ENCODE assay signal across 20 cellular contexts in the genomic region with DNA sequence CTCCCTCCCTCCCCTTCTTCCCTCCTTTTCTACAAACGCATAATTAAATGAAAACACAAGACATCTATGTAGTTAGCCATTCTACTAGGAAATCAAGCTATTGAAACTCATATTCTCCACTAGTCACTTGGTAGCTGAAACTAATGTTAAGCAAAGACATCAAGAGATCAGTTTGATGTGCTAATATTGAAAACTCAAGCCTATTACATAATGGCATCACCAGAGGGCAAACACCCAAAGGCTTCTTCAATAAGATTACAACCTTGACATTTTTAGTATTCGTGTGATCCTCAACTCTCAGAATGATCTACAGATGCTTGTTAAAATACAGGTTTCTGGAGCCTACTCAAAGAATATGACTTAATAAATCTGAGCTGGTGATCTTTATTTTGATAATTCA. TPM values are rescaled to one million over a fixed set of nuclear protein-coding genes. Genes with fewer than 3 reads are reported as not detected.
DNase-seq lines count a peak whose midpoint lies in the region; ATAC-seq, FAIRE-seq and TF ChIP-seq lines count a peak whose summit lies in the region.
"Had no signal": no experiment of that assay in that cellular context is flagged by ENCODE, and none has a peak within 500 bp of the region (broad histone marks: within the 10 kb centered on the region; RNA-seq: fewer than 3 reads in every experiment).

No MANE protein-coding gene starts in this region.

- no peaks in the 10 kb centered on the region for H3K9me2 ChIP-seq in Karpas-422 (replicated peaks; ENCODE audit: insufficient read depth, low read length)

- no peak for TF ChIP-seq CTCF in GM12878 (IDR thresholded peaks at IDR 0.05 in 2 of 3, conservative IDR thresholded peaks at IDR 0.05 in 1 of 3; ENCODE audit: control insufficient read depth in 2 of 3, extremely low read depth in 1 of 3, insufficient read depth in 1 of 3, low read depth in 3 of 3, low read length in 3 of 3)
- no peak for TF ChIP-seq CTCF in coronary artery (IDR thresholded peaks at IDR 0.05)

- POLR2A ChIA-PET in GM12878 (lab: Charles Lee), result interaction anchor here (0.7 to 3.3 kb wide), 14 partner anchors 9 to 131 kb away, joined by 3 to 23 read pairs (median 6); partner anchors contain the start of gene GUCY1B1

- RAD21 ChIA-PET in GM12878 (lab: Charles Lee; ENCODE audit: unreplicated experiment), result interaction anchor here (0.6 to 3.9 kb wide), 31 partner anchors 9 to 293 kb away, joined by 3 to 41 read pairs (median 6); partner anchors contain the start of genes CTSO and GUCY1B1

- intact Hi-C loops in GM12878 (cut with micrococcal nuclease; ENCODE audit: unreplicated experiment), result no loop called here

- FAIRE-seq in GM12878 (lab: Jason Lieb, UNC), result no peak
- FAIRE-seq: A204.1, G401.6, GM18507 had no signal

- peak; percentile 79 for DNase-seq in Karpas-422
- no peak for DNase-seq in GM12878 (ENCODE audit: low read depth, low spot score)
- DNase-seq in coronary artery (ENCODE audit: low spot score), result no peak
- no peak for DNase-seq in Kasumi-1 (lab: John Stamatoyannopoulos, UW)
- DNase-seq: 8988T; ACHN; BE2C; C1 segment of cervical spinal cord; Caco-2; Calu3; CD4-positive, alpha-beta memory T cell; CD4-positive, CD25-positive, alpha-beta regulatory T cell; CD8-positive, alpha-beta memory T cell; DMS79 treated with DMSO at 0.1 percent for 48 hours; GF-D8 had no signal

- H3K4me3 ChIP-seq in Karpas-422 (ENCODE audit: low read length), result no peak overlapping the region
- H3K4me3 ChIP-seq in GM12878, result no peak overlapping the region
- H3K4me3 ChIP-seq in coronary artery, result no peak overlapping the region
- H3K4me3 ChIP-seq: BLaER1 had no signal

- no peaks in the 10 kb centered on the region for H3K27me3 ChIP-seq in Karpas-422 (ENCODE audit: low read length)
- peaks cover 0 to 2% of the 10 kb centered on the region in 2 experiments; a peak in 1 of 4 replicates for H3K27me3 ChIP-seq in GM12878 (replicated peaks in 1 of 2; ENCODE audit: control insufficient read depth in 2 of 2, insufficient read depth in 2 of 2, low read length in 1 of 2)
- H3K27me3 ChIP-seq: BE2C had no signal

- H3K9ac ChIP-seq in Karpas-422 (ENCODE audit: low read length) (no peak overlapping the region; the same call in 1 of the 2 replicates), GM12878 (ENCODE audit: control insufficient read depth, insufficient read depth, low read length) (no peak overlapping the region)
- H3K9ac ChIP-seq: BLaER1 had no signal

- H2AFZ ChIP-seq in Karpas-422 (ENCODE audit: low read length), result peak overlapping the region; percentile 67
- no peak overlapping the region for H2AFZ ChIP-seq in GM12878 (ENCODE audit: control insufficient read depth, low read depth, low read length)

- H3K4me2 ChIP-seq in Karpas-422 (ENCODE audit: low read depth, low read length, poor library complexity, severe bottlenecking) (peak overlapping the region; percentile 34), GM12878 (ENCODE audit: control insufficient read depth, insufficient read depth) (no peak overlapping the region)
- H3K4me2 ChIP-seq: BLaER1 had no signal

- no TSS peak for BruUV-seq in GM12878 (replicated peaks; lab: Mats Ljungman, UMichigan)

- H3K9me3 ChIP-seq in Karpas-422 (ENCODE audit: low read length) (peaks cover 6% of the 10 kb centered on the region), GM12878 (replicated peaks; ENCODE audit: control insufficient read depth, insufficient read depth, low read length) (no peaks in the 10 kb centered on the region; the same call in 2 of the 3 replicates)
- H3K9me3 ChIP-seq: BE2C, BLaER1, Caco-2 had no signal

- TF ChIP-seq RAD21 in GM12878 (IDR thresholded peaks at IDR 0.05; ENCODE audit: insufficient read depth, low read depth, low read length), result no peak

- H3K27ac ChIP-seq in Karpas-422 (ENCODE audit: low read length) (peak overlapping the region; percentile 77), GM12878 (ENCODE audit: control insufficient read depth, insufficient read depth) (no peak overlapping the region), coronary artery (no peak overlapping the region)
- H3K27ac ChIP-seq: BLaER1 had no signal

- H4K20me1 ChIP-seq in Karpas-422 (ENCODE audit: insufficient read depth, low read depth, low read length) (no peaks in the 10 kb centered on the region), GM12878 (ENCODE audit: control insufficient read depth, insufficient read depth) (no peaks in the 10 kb centered on the region)
- H4K20me1 ChIP-seq: BLaER1 had no signal

- 16% methylated on average over 2 of the region's 2 CpGs for WGBS in GM12878 (ENCODE audit: insufficient coverage, insufficient replicate concordance, low lambda C conversion rate, missing lambda C conversion rate)

- CTCF ChIA-PET in GM12878 (lab: Yijun Ruan, JAX), result interaction anchor here (0.6 to 3.3 kb wide), 19 partner anchors 8 to 131 kb away, joined by 3 to 16 read pairs (median 5); no protein-coding TSS in a partner anchor

- ATAC-seq in GM12878 (peak; percentile 60), GM18909 (IDR thresholded peaks at IDR 0.05; ENCODE audit: poor library complexity, unreplicated experiment) (no peak)

- SMC1A ChIA-PET in GM12878 (lab: Charles Lee; ENCODE audit: uncharacterized antibody, unreplicated experiment), result interaction anchor here (0.6 to 4.4 kb wide), 34 partner anchors 10 to 293 kb away, joined by 3 to 42 read pairs (median 10); partner anchors contain the start of gene GUCY1B1

- H3K36me3 ChIP-seq in Karpas-422 (ENCODE audit: insufficient read depth, low read length), result peaks cover 12% of the 10 kb centered on the region; the same call in 1 of the 2 replicates
- no peaks in the 10 kb centered on the region for H3K36me3 ChIP-seq in GM12878 (ENCODE audit: control insufficient read depth in 2 of 2, insufficient read depth in 2 of 2, low read length in 1 of 2)
- H3K36me3 ChIP-seq: BE2C, BLaER1 had no signal

- H3K79me2 ChIP-seq in Karpas-422 (ENCODE audit: low read length) (no peaks in the 10 kb centered on the region), GM12878 (ENCODE audit: control insufficient read depth, insufficient read depth, low read length) (no peaks in the 10 kb centered on the region)

- H3K4me1 ChIP-seq in Karpas-422 (ENCODE audit: low read length), result peaks cover 57% of the 10 kb centered on the region
- no peaks in the 10 kb centered on the region for H3K4me1 ChIP-seq in GM12878 (ENCODE audit: control insufficient read depth, insufficient read depth, low read length)
- H3K4me1 ChIP-seq: BLaER1, Caco-2 had no signal

- no peak for TF ChIP-seq EP300 in GM12878 (IDR thresholded peaks at IDR 0.05; ENCODE audit: borderline replicate concordance in 1 of 2, control insufficient read depth in 1 of 2, low read depth in 2 of 2, low read length in 2 of 2)

- no peak for TF ChIP-seq POLR2A in GM12878 (IDR thresholded peaks at IDR 0.05; ENCODE audit: low read depth, low read length)

- in situ Hi-C loops in GM12878 (cut with MboI), result no loop called here

TF ChIP-seq in GM12878, 131 proteins besides CTCF, POLR2A, EP300 and RAD21 (continues in another document):
- no peak for TF ChIP-seq SIX5 (IDR thresholded peaks at IDR 0.05; ENCODE audit: low read depth, low read length, severe bottlenecking)
- no peak for TF ChIP-seq IRF5 (IDR thresholded peaks at IDR 0.05; ENCODE audit: borderline replicate concordance)
- no peak for TF ChIP-seq GABPA (IDR thresholded peaks at IDR 0.05; ENCODE audit: low read depth)
- no peak for TF ChIP-seq ETV6 (conservative IDR thresholded peaks at IDR 0.05 in 1 of 2, IDR thresholded peaks at IDR 0.05 in 1 of 2; ENCODE audit: borderline replicate concordance in 1 of 2, low read depth in 1 of 2)
- TF ChIP-seq TARDBP (IDR thresholded peaks at IDR 0.05; ENCODE audit: borderline replicate concordance), result no peak
- no peak for TF ChIP-seq CHD1 (IDR thresholded peaks at IDR 0.05; ENCODE audit: low read depth, low read length)
- no peak for TF ChIP-seq FOXK2 (IDR thresholded peaks at IDR 0.05)
- no peak for TF ChIP-seq BACH1 (IDR thresholded peaks at IDR 0.05; ENCODE audit: borderline replicate concordance)
- TF ChIP-seq PAX8 (IDR thresholded peaks at IDR 0.05), result no peak

RNA-seq across cellular contexts. Expression of gene GUCY1A1, which starts 6.2 kb away (rescaled TPM):
- 3.0 and 6.1 TPM in 2 replicates for total RNA-seq in Karpas-422 (2014; rRNA removed; shearing (Covaris generic); ENCODE audit: low replicate concordance)
- total RNA-seq in GM12878 (2013; cell fraction: nucleolus; rRNA removed), result 36.6 and 36.9 TPM in 2 replicates
- total RNA-seq in GM12878 (2014; rRNA removed), result 0.51 and 0.76 TPM in 2 replicates
- 0.74 and 0.98 TPM in 2 replicates for total RNA-seq in GM12878 (2014; rRNA removed; fragmentation: Illumina TruSeq; extraction: Trizol)
- total RNA-seq in GM12878 (2021), result 0.46 and 0.48 TPM in 2 replicates
- polyA plus RNA-seq in GM12878 (2011; ENCODE audit: low read depth), result 0.13 TPM
- 22.6 and 24.3 TPM in 2 replicates for polyA plus RNA-seq in GM12878 (2011; rRNA removed)
- polyA plus RNA-seq in GM12878 (2011; cell fraction: cytosol; rRNA removed), result 15.3 and 16.9 TPM in 2 replicates
- 15.6 and 16.6 TPM in 2 replicates for polyA plus RNA-seq in GM12878 (2011; cell fraction: nucleus; rRNA removed)
- 0.20 and 0.38 TPM in 2 replicates for polyA plus RNA-seq in GM12878 (2012)
- polyA plus RNA-seq in GM12878 (2014; fragmentation: Illumina TruSeq; extraction: Trizol), result 0.54 and 0.87 TPM in 2 replicates
- polyA plus RNA-seq in GM12878 (2014; fragmentation: Nextera tagmentation; extraction: Ambion mirVana), result 1 to 10 TPM in 1 of 2 experiments, under 1 TPM in 1; 0.57 to 1.1 TPM
- polyA plus RNA-seq in GM12878 (2014; rRNA removed), result 0.50 and 0.60 TPM in 2 replicates
- polyA plus RNA-seq in GM12878 (2016; fragmentation: Nextera tagmentation; extraction: Ambion mirVana), result 1 to 10 TPM in 1 of 2 experiments, under 1 TPM in 1; 0.44 to 1.0 TPM
- polyA minus RNA-seq in GM12878 (2011; rRNA and poly(A)+ RNA removed), result 49.1 and 54.0 TPM in 2 replicates
- 10.7 and 12.0 TPM in 2 replicates for polyA minus RNA-seq in GM12878 (2011; cell fraction: cytosol; rRNA and poly(A)+ RNA removed)
- polyA minus RNA-seq in GM12878 (2011; cell fraction: nucleus; rRNA and poly(A)+ RNA removed), result 16.9 and 20.4 TPM in 2 replicates
- total RNA-seq: Caco-2; CD4-positive, alpha-beta memory T cell; CD8-positive, alpha-beta memory T cell had no signal
- polyA plus RNA-seq: CD4-positive, alpha-beta memory T cell; CD4-positive, CD25-positive, alpha-beta regulatory T cell; CD8-positive, alpha-beta memory T cell had no signal
